In genomic region chr3:19816631-19817030, GRCh38 we compare ENCODE assay signal across 27 cellular contexts.
"Had no signal": no experiment of that assay in that cellular context is flagged by ENCODE, and none has a peak within 500 bp of the region (broad histone marks: within the 10 kb centered on the region; RNA-seq: fewer than 3 reads in every experiment).

No MANE protein-coding gene starts in this region.

- H3K27ac ChIP-seq: ovary, sigmoid colon, upper lobe of left lung, vagina had no signal

- H3K9me3 Mint-ChIP-seq: activated CD4-positive, alpha-beta memory T cell treated with anti-CD3 and anti-CD28 coated beads, Interleukin-2, amount 10 ng/mL, durations not matched to agents 7 days and 5 days; activated CD4-positive, alpha-beta T cell treated with anti-CD3 and anti-CD28 coated beads, Interleukin-2, amount 10 ng/mL, durations not matched to agents 24 days and 14 days; activated T-cell treated with anti-CD3 and anti-CD28 coated beads, Interleukin-2, amount 50 U/mL, for 24 hours; endodermal cell; stimulated activated naive CD8-positive, alpha-beta T cell treated with anti-CD3 and anti-CD28 coated beads, Interleukin-15, amount 100 ng/mL, for 72 hours had no signal

- H3K4me3 Mint-ChIP-seq: activated CD4-positive, alpha-beta memory T cell treated with anti-CD3 and anti-CD28 coated beads, Interleukin-2, amount 10 ng/mL, durations not matched to agents 7 days and 5 days; activated CD4-positive, alpha-beta T cell treated with anti-CD3 and anti-CD28 coated beads, Interleukin-2, amount 10 ng/mL, durations not matched to agents 24 days and 14 days; activated T-cell treated with anti-CD3 and anti-CD28 coated beads, Interleukin-2, amount 50 U/mL, for 24 hours; endodermal cell; naive thymus-derived CD4-positive, alpha-beta T cell; stimulated activated memory B cell treated with anti-CD40 and anti-IgM and Interleukin-4, amounts not matched to agents 10 μg/mL and 1 μg/mL and 100 μg/mL, for 72 hours; stimulated activated naive CD8-positive, alpha-beta T cell treated with anti-CD3 and anti-CD28 coated beads, Interleukin-15, amount 100 ng/mL, for 72 hours had no signal

- H3K4me1 Mint-ChIP-seq: activated CD4-positive, alpha-beta memory T cell treated with anti-CD3 and anti-CD28 coated beads, Interleukin-2, amount 10 ng/mL, durations not matched to agents 7 days and 5 days; activated CD4-positive, alpha-beta T cell treated with anti-CD3 and anti-CD28 coated beads, Interleukin-2, amount 10 ng/mL, durations not matched to agents 24 days and 14 days; endodermal cell; stimulated activated memory B cell treated with anti-CD40 and anti-IgM and Interleukin-4, amounts not matched to agents 10 μg/mL and 1 μg/mL and 100 μg/mL, for 72 hours; stimulated activated naive CD8-positive, alpha-beta T cell treated with anti-CD3 and anti-CD28 coated beads, Interleukin-15, amount 100 ng/mL, for 72 hours had no signal

- H3K4me3 ChIP-seq: ovary, sigmoid colon, upper lobe of left lung, vagina had no signal

- H3K36me3 ChIP-seq: ovary, sigmoid colon, upper lobe of left lung, vagina had no signal

- H3K27me3 ChIP-seq: ovary, sigmoid colon, upper lobe of left lung, vagina had no signal

- H3K9me3 ChIP-seq: ovary, vagina had no signal

- H3K27ac Mint-ChIP-seq: activated CD4-positive, alpha-beta memory T cell treated with anti-CD3 and anti-CD28 coated beads, Interleukin-2, amount 10 ng/mL, durations not matched to agents 7 days and 5 days; activated CD4-positive, alpha-beta T cell treated with anti-CD3 and anti-CD28 coated beads, Interleukin-2, amount 10 ng/mL, durations not matched to agents 24 days and 14 days; activated T-cell treated with anti-CD3 and anti-CD28 coated beads, Interleukin-2, amount 50 U/mL, for 24 hours; endodermal cell; naive thymus-derived CD4-positive, alpha-beta T cell; progenitor cell of endocrine pancreas; stimulated activated memory B cell treated with anti-CD40 and anti-IgM and Interleukin-4, amounts not matched to agents 10 μg/mL and 1 μg/mL and 100 μg/mL, for 72 hours; stimulated activated naive CD8-positive, alpha-beta T cell treated with anti-CD3 and anti-CD28 coated beads, Interleukin-15, amount 100 ng/mL, for 72 hours had no signal

- H3K36me3 Mint-ChIP-seq: naive thymus-derived CD4-positive, alpha-beta T cell had no signal

- H3K27me3 Mint-ChIP-seq: activated CD4-positive, alpha-beta memory T cell treated with anti-CD3 and anti-CD28 coated beads, Interleukin-2, amount 10 ng/mL, durations not matched to agents 7 days and 5 days; activated CD4-positive, alpha-beta T cell treated with anti-CD3 and anti-CD28 coated beads, Interleukin-2, amount 10 ng/mL, durations not matched to agents 24 days and 14 days; activated T-cell treated with anti-CD3 and anti-CD28 coated beads, Interleukin-2, amount 50 U/mL, for 24 hours; progenitor cell of endocrine pancreas; stimulated activated memory B cell treated with anti-CD40 and anti-IgM and Interleukin-4, amounts not matched to agents 10 μg/mL and 1 μg/mL and 100 μg/mL, for 72 hours; stimulated activated naive CD8-positive, alpha-beta T cell treated with anti-CD3 and anti-CD28 coated beads, Interleukin-15, amount 100 ng/mL, for 72 hours had no signal

- DNase-seq: activated CD4-positive, alpha-beta memory T cell treated with anti-CD3 and anti-CD28 coated beads, Interleukin-2, amount 10 ng/mL, durations not matched to agents 7 days and 5 days; activated CD4-positive, alpha-beta T cell treated with anti-CD3 and anti-CD28 coated beads, Interleukin-2, amount 10 ng/mL, durations not matched to agents 24 days and 14 days; activated CD4-positive, CD25-positive, alpha-beta regulatory T cell treated with anti-CD3 and anti-CD28 coated beads, Interleukin-2, amount 50 U/mL, for 72 hours; activated CD8-positive, alpha-beta memory T cell treated with anti-CD3 and anti-CD28 coated beads, Interleukin-2, amount 50 U/mL, for 48 hours; activated gamma-delta T cell; activated naive CD4-positive, alpha-beta T cell treated with anti-CD3 and anti-CD28 coated beads, Interleukin-2, amount 50 U/mL, for 16 hours; activated T-cell treated with anti-CD3 and anti-CD28 coated beads, Interleukin-2, amount 50 U/mL, for 24 hours; amniotic stem cell; central memory CD4-positive, alpha-beta T cell; endodermal cell; foreskin fibroblast; head of caudate nucleus; hippocampal formation; midbrain; naive thymus-derived CD4-positive, alpha-beta T cell; ovary; sigmoid colon; small intestine; stimulated activated CD4-positive, alpha-beta T cell treated with anti-CD3 and anti-CD28 coated beads, Interleukin-4, amount 100 ng/mL, for 4 hours; stimulated activated CD8-positive, alpha-beta memory T cell treated with anti-CD3 and anti-CD28 coated beads, Interleukin-4, amount 100 ng/mL, for 48 hours; stimulated activated naive CD8-positive, alpha-beta T cell treated with anti-CD3 and anti-CD28 coated beads, Interleukin-15, amount 100 ng/mL, for 72 hours; substantia nigra; upper lobe of left lung had no signal

- ATAC-seq: esophagus mucosa; naive thymus-derived CD4-positive, alpha-beta T cell; stimulated activated memory B cell treated with anti-CD40 and anti-IgM and Interleukin-4, amounts not matched to agents 10 μg/mL and 1 μg/mL and 100 μg/mL, for 72 hours; stimulated activated naive CD8-positive, alpha-beta T cell treated with anti-CD3 and anti-CD28 coated beads, Interleukin-15, amount 100 ng/mL, for 72 hours had no signal

- H3K4me1 ChIP-seq: sigmoid colon, upper lobe of left lung, vagina had no signal
